In genomic region chr4:52376107-52376704, GRCh38 we compare ENCODE assay signal across 8 cellular contexts.
DNase-seq lines count a peak whose midpoint lies in the region; ATAC-seq, FAIRE-seq and TF ChIP-seq lines count a peak whose summit lies in the region.

No MANE protein-coding gene starts in this region.

- CTCF ChIA-PET in AG04450 (lab: Charles Lee) = interaction anchor here (0.6 to 4.6 kb wide), 24 partner anchors 9 to 1857 kb away, joined by 3 to 122 read pairs (median 4); no protein-coding TSS in a partner anchor
- CTCF ChIA-PET in activated CD8-positive, alpha-beta T cell treated with anti-CD3 and anti-CD28 coated beads, Interleukin-2, amount 10 ng/mL, durations not matched to agents 7 days and 5 days (lab: Charles Lee) = interaction anchor here (0.7 to 1.8 kb wide), 8 partner anchors 9 to 1857 kb away, joined by 3 to 13 read pairs (median 4); no protein-coding TSS in a partner anchor

- no peaks in the 10 kb centered on the region for H3K36me3 Mint-ChIP-seq in activated CD8-positive, alpha-beta T cell treated with anti-CD3 and anti-CD28 coated beads, Interleukin-2, amount 10 ng/mL, durations not matched to agents 7 days and 5 days (ENCODE audit: low read depth)
- no peaks in the 10 kb centered on the region for H3K36me3 Mint-ChIP-seq in immature natural killer cell

- H3K4me3 ChIP-seq in AG04450 (ENCODE audit: low read depth, low read length) (no peak overlapping the region), tibial artery (no peak overlapping the region)

- DNase-seq in AG04450 (ENCODE audit: low read depth, low spot score) (peak; percentile 7), NCI-H2029 treated with DMSO at 0.1 percent for 48 hours (lab: John Stamatoyannopoulos, UW) (peak; percentile 8), immature natural killer cell (peak; percentile 4 to 14 (median 5)), tibial artery (no peak)
- DNase-seq in activated CD8-positive, alpha-beta T cell treated with anti-CD3 and anti-CD28 coated beads, Interleukin-2, amount 10 ng/mL, durations not matched to agents 7 days and 5 days = peak; percentile 35

- H3K27ac ChIP-seq in AG04450 (ENCODE audit: low read depth, low read length) (no peak overlapping the region), tibial artery (no peak overlapping the region)

- H3K4me1 Mint-ChIP-seq in activated CD8-positive, alpha-beta T cell treated with anti-CD3 and anti-CD28 coated beads, Interleukin-2, amount 10 ng/mL, durations not matched to agents 7 days and 5 days (ENCODE audit: low read depth) = no peaks in the 10 kb centered on the region
- no peaks in the 10 kb centered on the region for H3K4me1 Mint-ChIP-seq in immature natural killer cell

- no peak overlapping the region for H3K27ac Mint-ChIP-seq in activated CD8-positive, alpha-beta T cell treated with anti-CD3 and anti-CD28 coated beads, Interleukin-2, amount 10 ng/mL, durations not matched to agents 7 days and 5 days
- no peak overlapping the region for H3K27ac Mint-ChIP-seq in immature natural killer cell

- peaks cover 7% of the 10 kb centered on the region for H3K27me3 Mint-ChIP-seq in activated CD8-positive, alpha-beta T cell treated with anti-CD3 and anti-CD28 coated beads, Interleukin-2, amount 10 ng/mL, durations not matched to agents 7 days and 5 days (ENCODE audit: low read depth)
- H3K27me3 Mint-ChIP-seq in immature natural killer cell (ENCODE audit: low read depth in 3 of 3) = peaks cover 0 to 7% (median 5%) of the 10 kb centered on the region in 3 donors

- no peaks in the 10 kb centered on the region for H3K36me3 ChIP-seq in tibial artery

- POLR2A ChIA-PET in AG04450 (lab: Yijun Ruan, JAX) = interaction anchor here (0.7 kb wide), 1 partner anchor 639 kb away, joined by 3 read pairs; no protein-coding TSS in a partner anchor
- POLR2A ChIA-PET in activated CD8-positive, alpha-beta T cell treated with anti-CD3 and anti-CD28 coated beads, Interleukin-2, amount 10 ng/mL, durations not matched to agents 7 days and 5 days (lab: Charles Lee) = no interaction called here

- TF ChIP-seq CTCF in AG04450 (IDR thresholded peaks at IDR 0.05; ENCODE audit: low read depth, low read length) (peak; percentile 52), tibial artery (IDR thresholded peaks at IDR 0.05) (peak; percentile 50 to 68)

- no peaks in the 10 kb centered on the region for H3K4me1 ChIP-seq in tibial artery

- ATAC-seq in activated CD8-positive, alpha-beta T cell treated with anti-CD3 and anti-CD28 coated beads, Interleukin-2, amount 10 ng/mL, durations not matched to agents 7 days and 5 days = no peak
- ATAC-seq in HG02885 (IDR thresholded peaks at IDR 0.05; ENCODE audit: poor library complexity, unreplicated experiment) (no peak), HG02678 (IDR thresholded peaks at IDR 0.05; ENCODE audit: unreplicated experiment) (no peak)

- no peak overlapping the region for H3K4me3 Mint-ChIP-seq in activated CD8-positive, alpha-beta T cell treated with anti-CD3 and anti-CD28 coated beads, Interleukin-2, amount 10 ng/mL, durations not matched to agents 7 days and 5 days
- no peak overlapping the region for H3K4me3 Mint-ChIP-seq in immature natural killer cell

- no peaks in the 10 kb centered on the region for H3K9me3 Mint-ChIP-seq in activated CD8-positive, alpha-beta T cell treated with anti-CD3 and anti-CD28 coated beads, Interleukin-2, amount 10 ng/mL, durations not matched to agents 7 days and 5 days (ENCODE audit: insufficient read depth)
- H3K9me3 Mint-ChIP-seq in immature natural killer cell = no peaks in the 10 kb centered on the region

- H3K27me3 ChIP-seq in AG04450 (ENCODE audit: control insufficient read depth, insufficient read depth, low read length) (peaks cover 10% of the 10 kb centered on the region), tibial artery (no peaks in the 10 kb centered on the region)

- FAIRE-seq in G401.6 (lab: Jason Lieb, UNC) = peak; percentile 88

- H3K9me3 ChIP-seq in AG04450 (ENCODE audit: control insufficient read depth, insufficient read depth, low read length) (no peaks in the 10 kb centered on the region), tibial artery (no peaks in the 10 kb centered on the region)

- intact Hi-C loops in tibial artery (cut with DNase I; ENCODE audit: low total_unique reads) = loop anchor here (10.0 kb wide), 1 partner anchor 609 kb away; no protein-coding TSS in a partner anchor

Comparison
In these comparisons a context has a peak if more than half of its experiments do, and no peak if none do; other contexts are left out.
1. DNase-seq: peak in AG04450 (single experiment), NCI-H2029 treated with DMSO at 0.1 percent for 48 hours (single experiment), activated CD8-positive, alpha-beta T cell treated with anti-CD3 and anti-CD28 coated beads, Interleukin-2, amount 10 ng/mL, durations not matched to agents 7 days and 5 days (single experiment) and immature natural killer cell (3 of 3); none in tibial artery (0 of 2).